In the genomic region with DNA sequence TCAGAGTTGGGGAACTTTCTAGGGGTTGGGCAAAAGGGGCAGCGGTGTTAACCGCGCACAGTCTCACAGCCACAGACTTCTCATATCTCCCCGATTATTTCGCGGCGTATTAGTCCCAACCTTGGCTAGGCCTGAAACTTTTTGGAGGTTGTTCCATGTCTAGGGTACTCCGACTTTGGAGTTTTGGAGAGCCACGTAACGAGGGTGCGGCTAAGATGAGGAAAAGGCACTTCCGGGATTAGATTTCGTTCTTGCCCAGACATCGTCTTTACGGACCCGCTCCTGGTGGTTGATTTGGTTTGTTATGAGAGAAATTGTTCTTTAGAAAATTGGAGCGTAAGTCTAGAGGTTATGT, we compare ENCODE assay signal across 1 cellular context.
TF ChIP-seq lines count a peak whose summit lies in the region.

No MANE protein-coding gene starts in this region.

TF ChIP-seq in HepG2, 621 proteins besides CTCF, POLR2A, EP300 and RAD21 (continued from another document):
- TF ChIP-seq, protein P1, sequence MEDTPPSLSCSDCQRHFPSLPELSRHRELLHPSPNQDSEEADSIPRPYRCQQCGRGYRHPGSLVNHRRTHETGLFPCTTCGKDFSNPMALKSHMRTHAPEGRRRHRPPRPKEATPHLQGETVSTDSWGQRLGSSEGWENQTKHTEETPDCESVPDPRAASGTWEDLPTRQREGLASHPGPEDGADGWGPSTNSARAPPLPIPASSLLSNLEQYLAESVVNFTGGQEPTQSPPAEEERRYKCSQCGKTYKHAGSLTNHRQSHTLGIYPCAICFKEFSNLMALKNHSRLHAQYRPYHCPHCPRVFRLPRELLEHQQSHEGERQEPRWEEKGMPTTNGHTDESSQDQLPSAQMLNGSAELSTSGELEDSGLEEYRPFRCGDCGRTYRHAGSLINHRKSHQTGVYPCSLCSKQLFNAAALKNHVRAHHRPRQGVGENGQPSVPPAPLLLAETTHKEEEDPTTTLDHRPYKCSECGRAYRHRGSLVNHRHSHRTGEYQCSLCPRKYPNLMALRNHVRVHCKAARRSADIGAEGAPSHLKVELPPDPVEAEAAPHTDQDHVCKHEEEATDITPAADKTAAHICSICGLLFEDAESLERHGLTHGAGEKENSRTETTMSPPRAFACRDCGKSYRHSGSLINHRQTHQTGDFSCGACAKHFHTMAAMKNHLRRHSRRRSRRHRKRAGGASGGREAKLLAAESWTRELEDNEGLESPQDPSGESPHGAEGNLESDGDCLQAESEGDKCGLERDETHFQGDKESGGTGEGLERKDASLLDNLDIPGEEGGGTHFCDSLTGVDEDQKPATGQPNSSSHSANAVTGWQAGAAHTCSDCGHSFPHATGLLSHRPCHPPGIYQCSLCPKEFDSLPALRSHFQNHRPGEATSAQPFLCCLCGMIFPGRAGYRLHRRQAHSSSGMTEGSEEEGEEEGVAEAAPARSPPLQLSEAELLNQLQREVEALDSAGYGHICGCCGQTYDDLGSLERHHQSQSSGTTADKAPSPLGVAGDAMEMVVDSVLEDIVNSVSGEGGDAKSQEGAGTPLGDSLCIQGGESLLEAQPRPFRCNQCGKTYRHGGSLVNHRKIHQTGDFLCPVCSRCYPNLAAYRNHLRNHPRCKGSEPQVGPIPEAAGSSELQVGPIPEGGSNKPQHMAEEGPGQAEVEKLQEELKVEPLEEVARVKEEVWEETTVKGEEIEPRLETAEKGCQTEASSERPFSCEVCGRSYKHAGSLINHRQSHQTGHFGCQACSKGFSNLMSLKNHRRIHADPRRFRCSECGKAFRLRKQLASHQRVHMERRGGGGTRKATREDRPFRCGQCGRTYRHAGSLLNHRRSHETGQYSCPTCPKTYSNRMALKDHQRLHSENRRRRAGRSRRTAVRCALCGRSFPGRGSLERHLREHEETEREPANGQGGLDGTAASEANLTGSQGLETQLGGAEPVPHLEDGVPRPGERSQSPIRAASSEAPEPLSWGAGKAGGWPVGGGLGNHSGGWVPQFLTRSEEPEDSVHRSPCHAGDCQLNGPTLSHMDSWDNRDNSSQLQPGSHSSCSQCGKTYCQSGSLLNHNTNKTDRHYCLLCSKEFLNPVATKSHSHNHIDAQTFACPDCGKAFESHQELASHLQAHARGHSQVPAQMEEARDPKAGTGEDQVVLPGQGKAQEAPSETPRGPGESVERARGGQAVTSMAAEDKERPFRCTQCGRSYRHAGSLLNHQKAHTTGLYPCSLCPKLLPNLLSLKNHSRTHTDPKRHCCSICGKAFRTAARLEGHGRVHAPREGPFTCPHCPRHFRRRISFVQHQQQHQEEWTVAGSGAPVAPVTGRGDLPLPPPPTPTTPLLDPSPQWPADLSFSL (CRISPR knock-in tag; IDR thresholded peaks at IDR 0.05), result 0 out of 2 replicates have a peak, but pooled peaks have one; percentile 33
- no peak for TF ChIP-seq CHD2 (IDR thresholded peaks at IDR 0.05; ENCODE audit: low read depth, low read length)
